23 cellular contexts compared by ENCODE assay signal in genomic region chr1:19376428-19377372, GRCh38.
A peak's percentile ranks its signal among the peaks of the same experiment; 100 is the strongest.
DNase-seq lines count a peak whose midpoint lies in the region; ATAC-seq and TF ChIP-seq lines count a peak whose summit lies in the region.
"Had no signal": no experiment of that assay in that cellular context is flagged by ENCODE, and none has a peak within 500 bp of the region (broad histone marks: within the 10 kb centered on the region; RNA-seq: fewer than 3 reads in every experiment).

No MANE protein-coding gene starts in this region.

- no peak for TF ChIP-seq POLR2A in HCT116 (IDR thresholded peaks at IDR 0.05; ENCODE audit: borderline replicate concordance, extremely low read depth, insufficient read depth, insufficient read length)

- H3K27ac Mint-ChIP-seq in activated T-cell treated with anti-CD3 and anti-CD28 coated beads, Interleukin-2, amount 50 U/mL, for 72 hours: peak overlapping the region; percentile 38

- intact Hi-C loops in HCT116 (cut with micrococcal nuclease) (no loop called here), A673 (cut with micrococcal nuclease; ENCODE audit: unreplicated experiment) (no loop called here)

- no peaks in the 10 kb centered on the region for H3K27me3 Mint-ChIP-seq in activated T-cell treated with anti-CD3 and anti-CD28 coated beads, Interleukin-2, amount 50 U/mL, for 72 hours (ENCODE audit: low read depth)
- H3K27me3 Mint-ChIP-seq: brain; naive thymus-derived CD8-positive, alpha-beta T cell had no signal

- H3K27me3 ChIP-seq in BLaER1 treated with 17β-estradiol and CSF1 and Interleukin-3, amounts not matched to agents 10 nM and 100 nM: no peaks in the 10 kb centered on the region
- H3K27me3 ChIP-seq in HCT116 (ENCODE audit: insufficient read depth, low read length) (no peaks in the 10 kb centered on the region), hepatocyte (no peaks in the 10 kb centered on the region), A673 (replicated peaks; ENCODE audit: insufficient read depth, low read depth, low read length, poor library complexity) (no peaks in the 10 kb centered on the region)
- H3K27me3 ChIP-seq: esophagus muscularis mucosa, pancreas had no signal

- H3K9me3 ChIP-seq in BLaER1 treated with 17β-estradiol and CSF1 and Interleukin-3, amounts not matched to agents 10 nM and 100 nM (replicated peaks in 1 of 11): peaks cover 0 to 18% (median 14%) of the 10 kb centered on the region in 11 experiments; a peak in 14 of 22 replicates
- H3K9me3 ChIP-seq in HCT116 (ENCODE audit: control insufficient read depth in 1 of 2, insufficient read depth in 1 of 2, low read depth in 1 of 2, low read length in 2 of 2) (no peaks in the 10 kb centered on the region), hepatocyte (ENCODE audit: low read depth) (no peaks in the 10 kb centered on the region), A673 (ENCODE audit: low read depth, low read length, poor library complexity, severe bottlenecking) (no peaks in the 10 kb centered on the region)
- H3K9me3 ChIP-seq: esophagus muscularis mucosa, HAP-1, pancreas, thoracic aorta had no signal

- H4K20me1 ChIP-seq in BLaER1 treated with 17β-estradiol and CSF1 and Interleukin-3, amounts not matched to agents 10 nM and 100 nM: peaks cover 0 to 100% (median 64%) of the 10 kb centered on the region in 11 experiments; a peak in 20 of 22 replicates
- H4K20me1 ChIP-seq in HCT116 (ENCODE audit: insufficient read depth): no peaks in the 10 kb centered on the region
- no peaks in the 10 kb centered on the region for H4K20me1 ChIP-seq in hepatocyte (ENCODE audit: insufficient read depth, poor library complexity, severe bottlenecking)

- peaks cover 26 to 39% (median 29%) of the 10 kb centered on the region in 10 experiments for H3K4me1 ChIP-seq in BLaER1 treated with 17β-estradiol and CSF1 and Interleukin-3, amounts not matched to agents 10 nM and 100 nM
- no peaks in the 10 kb centered on the region for H3K4me1 ChIP-seq in HCT116 (ENCODE audit: control insufficient read depth in 1 of 2, insufficient read depth in 2 of 2, low read length in 2 of 2)
- H3K4me1 ChIP-seq in hepatocyte (ENCODE audit: insufficient read depth): no peaks in the 10 kb centered on the region
- no peaks in the 10 kb centered on the region for H3K4me1 ChIP-seq in A673 (ENCODE audit: insufficient read depth, low read length, poor library complexity, severe bottlenecking)
- H3K4me1 ChIP-seq: HAP-1, pancreas had no signal

- CTCF ChIA-PET in HCT116 (lab: Charles Lee): no interaction called here
- CTCF ChIA-PET in A673 (lab: Charles Lee): no interaction called here

- no peak for ATAC-seq in activated T-cell treated with anti-CD3 and anti-CD28 coated beads, Interleukin-2, amount 50 U/mL, for 72 hours (replicated peaks in 1 of 2)
- ATAC-seq in HCT116 (no peak), HG02678 (IDR thresholded peaks at IDR 0.05; ENCODE audit: unreplicated experiment) (no peak), GM21723 (IDR thresholded peaks at IDR 0.05; ENCODE audit: unreplicated experiment) (no peak)
- ATAC-seq: naive thymus-derived CD8-positive, alpha-beta T cell; pancreas; sciatic nerve; WTC11 had no signal

- no peak for DNase-seq in activated T-cell treated with anti-CD3 and anti-CD28 coated beads, Interleukin-2, amount 50 U/mL, for 72 hours
- DNase-seq in activated T-cell treated with anti-CD3 and anti-CD28 coated beads for 4 hours (no peak), HCT116 (ENCODE audit: low read depth, low spot score) (no peak), hepatocyte (ENCODE audit: low spot score) (no peak), A673 (ENCODE audit: low spot score) (no peak)
- DNase-seq: activated T-cell treated with anti-CD3 and anti-CD28 coated beads, Interleukin-2, amount 50 U/mL, for 48 hours; effector memory CD4-positive, alpha-beta T cell; GF-D8; naive thymus-derived CD8-positive, alpha-beta T cell; NCI-H146; NCI-H748 treated with DMSO at 0.1 percent for 48 hours; T1000 had no signal

- no peak overlapping the region for H3K4me3 Mint-ChIP-seq in activated T-cell treated with anti-CD3 and anti-CD28 coated beads, Interleukin-2, amount 50 U/mL, for 72 hours
- H3K4me3 Mint-ChIP-seq: brain; CD14-positive monocyte; naive thymus-derived CD8-positive, alpha-beta T cell; WTC11 had no signal

- peaks cover 78 to 100% (median 97%) of the 10 kb centered on the region in 11 experiments for H3K36me3 ChIP-seq in BLaER1 treated with 17β-estradiol and CSF1 and Interleukin-3, amounts not matched to agents 10 nM and 100 nM
- H3K36me3 ChIP-seq in HCT116 (ENCODE audit: control insufficient read depth in 1 of 2, insufficient read depth in 2 of 2, low read length in 2 of 2) (peaks cover 5 to 22% of the 10 kb centered on the region in 2 experiments; a peak in 2 of 4 replicates), hepatocyte (replicated peaks; ENCODE audit: insufficient read depth, low read depth) (no peaks in the 10 kb centered on the region), A673 (ENCODE audit: insufficient read depth, low read length, poor library complexity, severe bottlenecking) (peaks cover 24% of the 10 kb centered on the region)

- H3K9me3 Mint-ChIP-seq in activated T-cell treated with anti-CD3 and anti-CD28 coated beads, Interleukin-2, amount 50 U/mL, for 72 hours: no peaks in the 10 kb centered on the region
- H3K9me3 Mint-ChIP-seq: brain; naive thymus-derived CD8-positive, alpha-beta T cell; WTC11 had no signal

- H3K27ac ChIP-seq in BLaER1 treated with 17β-estradiol and CSF1 and Interleukin-3, amounts not matched to agents 10 nM and 100 nM: no peak overlapping the region
- no peak overlapping the region for H3K27ac ChIP-seq in HCT116 (ENCODE audit: low read depth, low read length)
- peak overlapping the region; percentile 11 for H3K27ac ChIP-seq in hepatocyte
- H3K27ac ChIP-seq in A673 (ENCODE audit: low read depth, low read length, poor library complexity, severe bottlenecking): no peak overlapping the region
- H3K27ac ChIP-seq: pancreas, thoracic aorta had no signal

- RAD21 ChIA-PET in HCT116 (lab: Charles Lee; ENCODE audit: low non-redundant PET in 1 of 2, low total read pairs in 2 of 2, uncharacterized antibody in 2 of 2, unreplicated experiment in 2 of 2): no interaction called here

- 94% methylated on average over 7 of the region's 7 CpGs for WGBS in hepatocyte (ENCODE audit: low lambda C conversion rate, missing lambda C conversion rate)

- H3K4me3 ChIP-seq in BLaER1 treated with 17β-estradiol and CSF1 and Interleukin-3, amounts not matched to agents 10 nM and 100 nM: no peak overlapping the region
- no peak overlapping the region for H3K4me3 ChIP-seq in HCT116 (replicated peaks in 1 of 2; ENCODE audit: low read depth in 1 of 2, low read length in 2 of 2)
- no peak overlapping the region for H3K4me3 ChIP-seq in hepatocyte
- H3K4me3 ChIP-seq in A673 (ENCODE audit: low read depth, low read length, poor library complexity, severe bottlenecking): no peak overlapping the region
- H3K4me3 ChIP-seq: esophagus muscularis mucosa, HAP-1, pancreas, thoracic aorta had no signal

- POLR2A ChIA-PET in HCT116 (lab: Charles Lee) (no interaction called here), A673 (lab: Charles Lee; ENCODE audit: low non-redundant PET) (no interaction called here)

- H2AFZ ChIP-seq in HCT116 (ENCODE audit: low read depth, low read length, poor library complexity, severe bottlenecking) (no peak overlapping the region), hepatocyte (no peak overlapping the region)

- peaks cover 8 to 21% of the 10 kb centered on the region in 2 donors for H3K36me3 Mint-ChIP-seq in activated T-cell treated with anti-CD3 and anti-CD28 coated beads, Interleukin-2, amount 50 U/mL, for 72 hours (ENCODE audit: insufficient read depth in 2 of 2)

- peaks cover 40% of the 10 kb centered on the region for H3K4me1 Mint-ChIP-seq in activated T-cell treated with anti-CD3 and anti-CD28 coated beads, Interleukin-2, amount 50 U/mL, for 72 hours (ENCODE audit: low read depth)
- H3K4me1 Mint-ChIP-seq: brain, WTC11 had no signal

- H3K9ac ChIP-seq in BLaER1 treated with 17β-estradiol and CSF1 and Interleukin-3, amounts not matched to agents 10 nM and 100 nM: no peak overlapping the region; a peak in 1 of 22 replicates
- H3K9ac ChIP-seq in HCT116 (ENCODE audit: low read length): no peak overlapping the region

- H3K9me2 ChIP-seq in HCT116 (ENCODE audit: insufficient read depth) (no peaks in the 10 kb centered on the region), hepatocyte (replicated peaks; ENCODE audit: insufficient read depth) (no peaks in the 10 kb centered on the region)

- TF ChIP-seq CTCF in HCT116 (IDR thresholded peaks at IDR 0.05 in 2 of 3, conservative IDR thresholded peaks at IDR 0.05 in 1 of 3; ENCODE audit: borderline replicate concordance in 1 of 3, insufficient read depth in 1 of 3, low read depth in 2 of 3, low read length in 2 of 3) (no peak), hepatocyte (IDR thresholded peaks at IDR 0.05; ENCODE audit: poor library complexity) (no peak), A673 (conservative IDR thresholded peaks at IDR 0.05; ENCODE audit: low read depth, low read length) (no peak)

- peak overlapping the region in 10 of 11 experiments; percentile 20 to 79 (median 64); a peak in 12 of 22 replicates for H3K4me2 ChIP-seq in BLaER1 treated with 17β-estradiol and CSF1 and Interleukin-3, amounts not matched to agents 10 nM and 100 nM
- H3K4me2 ChIP-seq in HCT116 (ENCODE audit: low read length): no peak overlapping the region
- H3K4me2 ChIP-seq in hepatocyte: no peak overlapping the region

- H3K79me2 ChIP-seq in HCT116 (ENCODE audit: insufficient read depth, low read length): no peaks in the 10 kb centered on the region; the same call in 1 of the 2 replicates
- H3K79me2 ChIP-seq in hepatocyte: peaks cover 3% of the 10 kb centered on the region

- BruUV-seq in HCT116 (replicated peaks; lab: Mats Ljungman, UMichigan) (TSS peak; percentile 30), A673 (replicated peaks; lab: Mats Ljungman, UMichigan) (no TSS peak)

- no peak for TF ChIP-seq RAD21 in HCT116 (IDR thresholded peaks at IDR 0.05; ENCODE audit: low read depth)

TF ChIP-seq in HCT116, 20 proteins besides CTCF, POLR2A, EP300 and RAD21 (continues in another document):
- no peak for TF ChIP-seq ELF1 (IDR thresholded peaks at IDR 0.05; ENCODE audit: borderline replicate concordance, low read depth)
- TF ChIP-seq EZH2phosphoT487 (IDR thresholded peaks at IDR 0.05; ENCODE audit: borderline replicate concordance): no peak
- no peak for TF ChIP-seq EZH2 (IDR thresholded peaks at IDR 0.05)
- no peak for TF ChIP-seq EGR1 (IDR thresholded peaks at IDR 0.05; ENCODE audit: low read depth)
- TF ChIP-seq JUND (IDR thresholded peaks at IDR 0.05): no peak
- no peak for TF ChIP-seq SIN3A (IDR thresholded peaks at IDR 0.05; ENCODE audit: low read depth)
- no peak for TF ChIP-seq ATF3 (IDR thresholded peaks at IDR 0.05)
- no peak for TF ChIP-seq MAX (IDR thresholded peaks at IDR 0.05)

Comparison
In these comparisons a context has a peak if more than half of its experiments do, and no peak if none do; other contexts are left out.
1. H3K4me2 ChIP-seq: peak in BLaER1 treated with 17β-estradiol and CSF1 and Interleukin-3, amounts not matched to agents 10 nM and 100 nM (10 of 11); none in HCT116 (single experiment) and hepatocyte (single experiment).